20 cellular contexts compared by ENCODE assay signal in genomic region chr15:49843725-49844124, GRCh38.
A peak's percentile ranks its signal among the peaks of the same experiment; 100 is the strongest.
DNase-seq lines count a peak whose midpoint lies in the region; ATAC-seq, FAIRE-seq and TF ChIP-seq lines count a peak whose summit lies in the region.
"Had no signal": no experiment of that assay in that cellular context is flagged by ENCODE, and none has a peak within 500 bp of the region (broad histone marks: within the 10 kb centered on the region; RNA-seq: fewer than 3 reads in every experiment).

No MANE protein-coding gene starts in this region.

- no peak for TF ChIP-seq RAD21 in A549 (conservative IDR thresholded peaks at IDR 0.05 in 1 of 2, IDR thresholded peaks at IDR 0.05 in 1 of 2)

- TF ChIP-seq CTCF in A549 (IDR thresholded peaks at IDR 0.05): no peak
- TF ChIP-seq CTCF in RWPE2 (IDR thresholded peaks at IDR 0.05; ENCODE audit: poor library complexity, severe bottlenecking): no peak
- no peak for TF ChIP-seq CTCF in fibroblast of mammary gland (conservative IDR thresholded peaks at IDR 0.05; ENCODE audit: control insufficient read depth, insufficient read depth, low read depth, low read length)
- no peak for TF ChIP-seq CTCF in mucosa of descending colon (IDR thresholded peaks at IDR 0.05)

- H3K4me2 ChIP-seq in A549: no peak overlapping the region
- H3K4me2 ChIP-seq: BLaER1 had no signal

- no peak for FAIRE-seq in A549 (lab: Jason Lieb, UNC)
- FAIRE-seq: D721Med had no signal

- H3K27ac ChIP-seq in A549: peak overlapping the region; percentile 89 to 90; a peak in 5 of 6 replicates
- H3K27ac ChIP-seq in RWPE2 (ENCODE audit: poor library complexity, severe bottlenecking): no peak overlapping the region
- H3K27ac ChIP-seq: BLaER1, Peyer's patch had no signal

- no peaks in the 10 kb centered on the region for H3K27me3 ChIP-seq in RWPE2 (ENCODE audit: insufficient read depth, poor library complexity, severe bottlenecking)
- H3K27me3 ChIP-seq: BLaER1, Peyer's patch had no signal

- POLR2A ChIA-PET in A549 (lab: Yijun Ruan, JAX): no interaction called here

- DNase-seq in A549 (ENCODE audit: low read depth in 1 of 2, low spot score in 1 of 2) (peak in 1 of 2 experiments; percentile 24), H4 (ENCODE audit: low spot score) (peak; percentile 14), RWPE2 (ENCODE audit: low spot score) (peak; percentile 68), fibroblast of mammary gland (ENCODE audit: low read depth) (peak; percentile 45), NCI-H526 (lab: John Stamatoyannopoulos, UW) (no peak), mucosa of descending colon (no peak), cerebellar cortex (ENCODE audit: low spot score) (no peak)
- DNase-seq: CD8-positive, alpha-beta T cell; H7; KG1; NCI-H1092; NCI-H146; NCI-H2081; NCI-H510A treated with DMSO at 0.1 percent for 48 hours; SHP77 treated with DMSO at 0.1 percent for 48 hours had no signal

- 67% methylated on average over 5 of the region's 5 CpGs for WGBS in A549 (ENCODE audit: missing lambda C conversion rate)

- no peak for ATAC-seq in A549
- no peak for ATAC-seq in RWPE2 (ENCODE audit: low read depth)
- ATAC-seq in HG02938 (IDR thresholded peaks at IDR 0.05; ENCODE audit: unreplicated experiment): no peak
- ATAC-seq in mucosa of descending colon: no peak
- ATAC-seq: CD8-positive, alpha-beta T cell; SK-N-SH treated with all-trans-retinoic acid at 6 μM for 48 hours had no signal

- CTCF ChIA-PET in A549 (lab: Yijun Ruan, JAX): interaction anchor here (1.3 kb wide), 1 partner anchor 11 kb away, joined by 3 read pairs; no protein-coding TSS in a partner anchor

- H3K4me1 ChIP-seq in A549 (peaks cover 26% of the 10 kb centered on the region), RWPE2 (ENCODE audit: insufficient read depth, poor library complexity, severe bottlenecking) (peaks cover 16% of the 10 kb centered on the region), mucosa of descending colon (ENCODE audit: low read depth) (no peaks in the 10 kb centered on the region)

- H3K4me3 ChIP-seq in A549 (no peak overlapping the region), RWPE2 (ENCODE audit: severe bottlenecking) (no peak overlapping the region), fibroblast of mammary gland (ENCODE audit: control insufficient read depth, low read depth, low read length) (no peak overlapping the region), mucosa of descending colon (no peak overlapping the region)
- H3K4me3 ChIP-seq: BLaER1, Peyer's patch had no signal

- intact Hi-C loops in mucosa of descending colon (cut with DNase I, micrococcal nuclease): no loop called here

- H3K36me3 ChIP-seq in RWPE2 (ENCODE audit: low read depth) (no peaks in the 10 kb centered on the region), mucosa of descending colon (ENCODE audit: low read depth) (no peaks in the 10 kb centered on the region)
- H3K36me3 ChIP-seq: BLaER1, Peyer's patch had no signal

- H3K9me3 ChIP-seq in A549 (peaks cover 39% of the 10 kb centered on the region), RWPE2 (ENCODE audit: severe bottlenecking) (no peaks in the 10 kb centered on the region), mucosa of descending colon (no peaks in the 10 kb centered on the region)

- TF ChIP-seq EP300 in A549 (IDR thresholded peaks at IDR 0.05): no peak

- TF ChIP-seq POLR2A in A549 (IDR thresholded peaks at IDR 0.05; ENCODE audit: low read length): no peak

TF ChIP-seq in A549, 52 proteins besides CTCF, POLR2A, EP300 and RAD21:
- TF ChIP-seq FOSL2 (IDR thresholded peaks at IDR 0.05) (no peak), FOSL2 (CRISPR knock-in tag; IDR thresholded peaks at IDR 0.05) (peak; percentile 57), CEBPB (IDR thresholded peaks at IDR 0.05) (no peak)

Comparison
In these comparisons a context has a peak if more than half of its experiments do, and no peak if none do; other contexts are left out.
1. DNase-seq: peak in H4 (single experiment), RWPE2 (single experiment) and fibroblast of mammary gland (single experiment); none in NCI-H526 (0 of 2), mucosa of descending colon (0 of 3) and cerebellar cortex (single experiment).